1 cellular context compared by ENCODE assay signal in the genomic region with DNA sequence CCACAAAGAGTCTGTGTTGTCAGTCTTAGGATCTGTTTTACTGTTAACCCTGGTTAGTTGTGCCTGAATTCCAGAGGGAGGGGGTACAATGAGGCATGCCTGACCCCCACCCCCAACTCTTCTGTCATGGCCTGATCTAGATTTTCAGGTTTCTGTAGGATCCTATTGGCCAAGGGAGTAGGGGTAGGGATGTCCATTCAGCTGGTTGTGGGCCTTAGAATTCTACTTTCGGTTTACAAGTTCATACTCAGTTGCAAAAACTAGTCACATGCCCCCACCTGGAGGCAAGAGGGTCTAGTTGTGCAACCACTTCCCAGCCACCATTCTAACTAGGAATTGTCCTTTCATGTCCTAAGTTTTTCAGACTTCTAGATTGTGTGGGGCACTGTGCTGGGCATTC.
TF ChIP-seq lines count a peak whose summit lies in the region.

No MANE protein-coding gene starts in this region.

TF ChIP-seq in H1, 55 proteins besides CTCF, POLR2A, EP300 and RAD21:
- TF ChIP-seq TEAD4 (IDR thresholded peaks at IDR 0.05; ENCODE audit: low read depth, low read length) (0 out of 2 replicates have a peak, but pooled peaks have one; percentile 71), CEBPB (IDR thresholded peaks at IDR 0.05; ENCODE audit: low read depth, low read length) (no peak)
